In genomic region chr17:29157310-29157709, GRCh38 we compare ENCODE assay signal across 16 cellular contexts. TPM values are rescaled to one million over a fixed set of nuclear protein-coding genes. Genes with fewer than 3 reads are reported as not detected.
DNase-seq lines count a peak whose midpoint lies in the region; ATAC-seq, FAIRE-seq and TF ChIP-seq lines count a peak whose summit lies in the region.
"Had no signal": no experiment of that assay in that cellular context is flagged by ENCODE, and none has a peak within 500 bp of the region (broad histone marks: within the 10 kb centered on the region; RNA-seq: fewer than 3 reads in every experiment).

No MANE protein-coding gene starts in this region.

- H3K9me3 ChIP-seq in heart left ventricle (no peaks in the 10 kb centered on the region), lung (ENCODE audit: control insufficient read depth in 2 of 2, insufficient read depth in 1 of 2, low read length in 1 of 2) (no peaks in the 10 kb centered on the region), upper lobe of right lung (no peaks in the 10 kb centered on the region), pancreas (no peaks in the 10 kb centered on the region)

- H3K27ac ChIP-seq in heart left ventricle (peak overlapping the region in 10 of 12 donors; percentile 36 to 79 (median 72)), lung (ENCODE audit: low read depth in 1 of 2, low read length in 1 of 2) (peak overlapping the region in 1 of 2 donors; percentile 54), upper lobe of right lung (peak overlapping the region; percentile 84), pancreas (no peak overlapping the region)

- H3K27me3 ChIP-seq in heart left ventricle (no peaks in the 10 kb centered on the region), bronchial epithelial cell (ENCODE audit: control insufficient read depth, insufficient read depth, low read length) (no peaks in the 10 kb centered on the region), lung (ENCODE audit: control insufficient read depth, insufficient read depth) (no peaks in the 10 kb centered on the region), upper lobe of right lung (no peaks in the 10 kb centered on the region), pancreas (no peaks in the 10 kb centered on the region)

- no peak for TF ChIP-seq CTCF in heart left ventricle (IDR thresholded peaks at IDR 0.05)
- TF ChIP-seq CTCF in bronchial epithelial cell (IDR thresholded peaks at IDR 0.05; ENCODE audit: insufficient read depth, low read length, severe bottlenecking): no peak
- no peak for TF ChIP-seq CTCF in lung (IDR thresholded peaks at IDR 0.05; ENCODE audit: control extremely low read depth, extremely low read depth)
- no peak for TF ChIP-seq CTCF in upper lobe of right lung (IDR thresholded peaks at IDR 0.05)
- no peak for TF ChIP-seq CTCF in pancreas (IDR thresholded peaks at IDR 0.05)

- FAIRE-seq in bronchial epithelial cell (lab: Jason Lieb, UNC) (no peak), pancreas (lab: Jason Lieb, UNC) (no peak)
- FAIRE-seq: islet of Langerhans, K562 had no signal

- H3K4me3 ChIP-seq in heart left ventricle (no peak overlapping the region), bronchial epithelial cell (ENCODE audit: low read depth, low read length) (no peak overlapping the region), lung (no peak overlapping the region), upper lobe of right lung (no peak overlapping the region), pancreas (no peak overlapping the region)
- H3K4me3 ChIP-seq: K562 had no signal

- H3K4me1 ChIP-seq in heart left ventricle: peaks cover 16 to 71% (median 57%) of the 10 kb centered on the region in 12 donors
- H3K4me1 ChIP-seq in lung (ENCODE audit: control insufficient read depth in 2 of 2, insufficient read depth in 2 of 2, low read length in 2 of 2): peaks cover 7 to 59% of the 10 kb centered on the region in 2 donors
- peaks cover 68% of the 10 kb centered on the region for H3K4me1 ChIP-seq in upper lobe of right lung
- peaks cover 53 to 60% (median 59%) of the 10 kb centered on the region in 3 donors for H3K4me1 ChIP-seq in pancreas

- 73 to 92% (median 82%) methylated on average over 1 of the region's 1 CpG for WGBS in heart left ventricle, 4 donors
- WGBS in lung, 2 donors: 76 to 81% methylated on average over 1 of the region's 1 CpG
- 88 to 90% methylated on average over 1 of the region's 1 CpG for WGBS in pancreas, 2 donors

- no peaks in the 10 kb centered on the region for H3K36me3 ChIP-seq in heart left ventricle
- peaks cover 9% of the 10 kb centered on the region for H3K36me3 ChIP-seq in bronchial epithelial cell (ENCODE audit: control insufficient read depth, insufficient read depth, low read length)
- no peaks in the 10 kb centered on the region for H3K36me3 ChIP-seq in lung (ENCODE audit: control insufficient read depth in 2 of 2, insufficient read depth in 2 of 2, low read length in 2 of 2)
- H3K36me3 ChIP-seq in upper lobe of right lung: no peaks in the 10 kb centered on the region
- no peaks in the 10 kb centered on the region for H3K36me3 ChIP-seq in pancreas

- intact Hi-C loops in heart left ventricle (cut with DNase I): no loop called here
- intact Hi-C loops in cardiac septum (cut with DNase I): no loop called here
- intact Hi-C loops in upper lobe of right lung (cut with DNase I): no loop called here
- intact Hi-C loops in pancreas (cut with DNase I): no loop called here

- no peak for TF ChIP-seq POLR2A in heart left ventricle (IDR thresholded peaks at IDR 0.05)

- no peak for ATAC-seq in heart left ventricle
- peak; percentile 58 for ATAC-seq in lung (ENCODE audit: insufficient read depth, low FRiP score)
- ATAC-seq in upper lobe of right lung: peak; percentile 19
- no peak for ATAC-seq in pancreas
- ATAC-seq in HG02610 (IDR thresholded peaks at IDR 0.05; ENCODE audit: unreplicated experiment): no peak
- ATAC-seq: activated T-cell treated with anti-CD3 and anti-CD28 coated beads, Interleukin-2, amount 50 U/mL, for 72 hours; K562 had no signal

- no peak for DNase-seq in heart left ventricle
- DNase-seq in cardiac septum (ENCODE audit: low spot score): no peak
- DNase-seq in bronchial epithelial cell (ENCODE audit: low read depth): peak; percentile 79
- no peak for DNase-seq in lung (ENCODE audit: low spot score)
- DNase-seq in upper lobe of right lung: no peak
- DNase-seq in amniotic stem cell (lab: John Stamatoyannopoulos, UW): no peak
- DNase-seq in pancreas: no peak
- DNase-seq: activated CD4-positive, alpha-beta T cell treated with anti-CD3 and anti-CD28 coated beads for 1 hour; activated T-cell treated with anti-CD3 and anti-CD28 coated beads, Interleukin-2, amount 50 U/mL, for 72 hours; foreskin melanocyte; NCI-H146; NCI-H510A treated with DMSO at 0.1 percent for 48 hours; stimulated activated CD4-positive, alpha-beta T cell treated with anti-CD3 and anti-CD28 coated beads, Interleukin-4, amount 100 ng/mL, for 24 hours had no signal

RNA-seq across cellular contexts. Expression of gene MYO18A, which starts 22.9 kb away (rescaled TPM):
- total RNA-seq in heart left ventricle (100 to 1,000 TPM; 241 to 340 (median 300) TPM), cardiac septum (317 TPM), bronchial epithelial cell (23.4 and 57.6 TPM in 2 replicates), lung (10 to 100 TPM; 55.3 to 65.2 TPM), upper lobe of right lung (51.0 TPM), pancreas (10 to 100 TPM; 21.3 to 47.0 (median 28.9) TPM)
- polyA plus RNA-seq in heart left ventricle (100 to 1,000 TPM in 1 of 2 donors, 10 to 100 TPM in 1; 83.5 to 306 TPM), lung (10 to 100 TPM; 19.0 to 43.3 TPM), pancreas (10 to 100 TPM; 48.2 to 85.3 TPM)

Comparison
In these comparisons a context has a peak if more than half of its experiments do, and no peak if none do; other contexts are left out.
1. ATAC-seq: peak in lung (single experiment) and upper lobe of right lung (single experiment); none in heart left ventricle (0 of 4), pancreas (0 of 4) and HG02610 (single experiment).
2. H3K27ac ChIP-seq: peak in heart left ventricle (10 of 12) and upper lobe of right lung (single experiment); none in pancreas (0 of 4).